Comparison of ENCODE assay signal across 23 cellular contexts in the genomic region with DNA sequence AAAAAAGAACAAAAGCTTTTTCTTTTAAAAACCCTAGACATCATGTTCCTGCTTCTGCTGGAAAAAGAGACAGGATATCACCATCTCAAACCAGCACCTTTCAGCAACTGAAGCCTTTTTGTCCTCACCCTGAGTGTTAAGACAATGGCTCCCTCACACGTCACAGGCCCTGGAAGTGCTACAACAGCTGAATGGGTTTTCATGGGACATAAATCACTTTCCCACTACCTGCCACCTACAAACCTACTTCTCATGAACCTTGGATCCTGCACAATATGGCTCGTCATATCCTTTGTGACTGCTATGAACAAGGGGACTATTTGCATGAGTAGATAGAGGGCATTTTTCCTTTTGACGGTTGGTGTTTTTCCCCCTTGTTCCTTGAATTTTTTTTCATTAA.
DNase-seq lines count a peak whose midpoint lies in the region; ATAC-seq, FAIRE-seq and TF ChIP-seq lines count a peak whose summit lies in the region.
"Had no signal": no experiment of that assay in that cellular context is flagged by ENCODE, and none has a peak within 500 bp of the region (broad histone marks: within the 10 kb centered on the region; RNA-seq: fewer than 3 reads in every experiment).

No MANE protein-coding gene starts in this region.

- H3K9me3 Mint-ChIP-seq in activated CD8-positive, alpha-beta T cell treated with anti-CD3 and anti-CD28 coated beads, Interleukin-2, amount 10 ng/mL, durations not matched to agents 7 days and 5 days (ENCODE audit: insufficient read depth): no peaks in the 10 kb centered on the region
- H3K9me3 Mint-ChIP-seq in activated CD8-positive, alpha-beta T cell treated with anti-CD3 and anti-CD28 coated beads for 36 hours: no peaks in the 10 kb centered on the region
- no peaks in the 10 kb centered on the region for H3K9me3 Mint-ChIP-seq in astrocyte (ENCODE audit: unreplicated experiment)
- no peaks in the 10 kb centered on the region for H3K9me3 Mint-ChIP-seq in activated naive CD4-positive, alpha-beta T cell treated with anti-CD3 and anti-CD28 coated beads for 36 hours
- H3K9me3 Mint-ChIP-seq: CD14-positive monocyte; central memory CD8-positive, alpha-beta T cell; naive thymus-derived CD8-positive, alpha-beta T cell had no signal

- H3K79me2 ChIP-seq in astrocyte (ENCODE audit: insufficient read depth, low read length) (peaks cover 98% of the 10 kb centered on the region), mammary epithelial cell (ENCODE audit: insufficient read depth, low read length) (peaks cover 76% of the 10 kb centered on the region)

- POLR2A ChIA-PET in activated CD8-positive, alpha-beta T cell treated with anti-CD3 and anti-CD28 coated beads, Interleukin-2, amount 10 ng/mL, durations not matched to agents 7 days and 5 days (lab: Charles Lee): interaction anchor here (1.2 kb wide), 1 partner anchor 11 kb away, joined by 3 read pairs; no protein-coding TSS in a partner anchor
- POLR2A ChIA-PET in activated CD8-positive, alpha-beta T cell treated with anti-CD3 and anti-CD28 coated beads for 36 hours (lab: Charles Lee): interaction anchor here (0.7 kb wide), 1 partner anchor 125 kb away, joined by 3 read pairs; no protein-coding TSS in a partner anchor

- H3K36me3 ChIP-seq in astrocyte (ENCODE audit: insufficient read depth, low read length): no peaks in the 10 kb centered on the region
- no peaks in the 10 kb centered on the region for H3K36me3 ChIP-seq in mammary epithelial cell (ENCODE audit: insufficient read depth, low read length)
- H3K36me3 ChIP-seq: gastroesophageal sphincter, tibial artery had no signal

- no peak for TF ChIP-seq CTCF in activated CD8-positive, alpha-beta T cell treated with anti-CD3 and anti-CD28 coated beads for 36 hours (IDR thresholded peaks at IDR 0.05)
- TF ChIP-seq CTCF in astrocyte (IDR thresholded peaks at IDR 0.05; ENCODE audit: insufficient read depth, low read depth, low read length) (no peak), mammary epithelial cell (conservative IDR thresholded peaks at IDR 0.05 in 1 of 2, IDR thresholded peaks at IDR 0.05 in 1 of 2; ENCODE audit: extremely low read depth in 1 of 2, insufficient read depth in 1 of 2, low read depth in 1 of 2, low read length in 2 of 2) (no peak)

- no peak for FAIRE-seq in astrocyte (lab: Jason Lieb, UNC)
- FAIRE-seq: H54 had no signal

- CTCF ChIA-PET in activated CD8-positive, alpha-beta T cell treated with anti-CD3 and anti-CD28 coated beads, Interleukin-2, amount 10 ng/mL, durations not matched to agents 7 days and 5 days (lab: Charles Lee): no interaction called here
- CTCF ChIA-PET in activated CD8-positive, alpha-beta T cell treated with anti-CD3 and anti-CD28 coated beads for 36 hours (lab: Charles Lee): interaction anchor here (1.0 to 3.1 kb wide), 2 partner anchors 11 to 97 kb away, joined by 5 to 9 read pairs; no protein-coding TSS in a partner anchor
- CTCF ChIA-PET in activated naive CD4-positive, alpha-beta T cell treated with anti-CD3 and anti-CD28 coated beads for 36 hours (lab: Charles Lee): interaction anchor here (0.7 kb wide), 1 partner anchor 101 kb away, joined by 3 read pairs; no protein-coding TSS in a partner anchor
- CTCF ChIA-PET in mammary epithelial cell (lab: Charles Lee; ENCODE audit: low non-redundant PET): no interaction called here

- H3K27me3 ChIP-seq in astrocyte (ENCODE audit: insufficient read depth, low read length) (no peaks in the 10 kb centered on the region), mammary epithelial cell (ENCODE audit: insufficient read depth, low read length) (no peaks in the 10 kb centered on the region)
- H3K27me3 ChIP-seq: gastroesophageal sphincter, tibial artery had no signal

- H3K9me3 ChIP-seq in astrocyte (ENCODE audit: insufficient read depth, low read depth, low read length) (no peaks in the 10 kb centered on the region), mammary epithelial cell (replicated peaks; ENCODE audit: insufficient read depth, low read length) (no peaks in the 10 kb centered on the region)
- H3K9me3 ChIP-seq: gastroesophageal sphincter, tibial artery had no signal

- in situ Hi-C loops in mammary epithelial cell (cut with MboI; ENCODE audit: low sequenced_read_pairs in 2 of 2): no loop called here

- BruUV-seq in mammary epithelial cell (replicated peaks; lab: Mats Ljungman, UMichigan): no TSS peak

- H3K27ac Mint-ChIP-seq in activated CD8-positive, alpha-beta T cell treated with anti-CD3 and anti-CD28 coated beads, Interleukin-2, amount 10 ng/mL, durations not matched to agents 7 days and 5 days: no peak overlapping the region
- H3K27ac Mint-ChIP-seq in activated CD8-positive, alpha-beta T cell treated with anti-CD3 and anti-CD28 coated beads for 36 hours: no peak overlapping the region
- H3K27ac Mint-ChIP-seq in astrocyte (ENCODE audit: unreplicated experiment): peak overlapping the region; percentile 48
- no peak overlapping the region for H3K27ac Mint-ChIP-seq in activated naive CD4-positive, alpha-beta T cell treated with anti-CD3 and anti-CD28 coated beads for 36 hours
- H3K27ac Mint-ChIP-seq: CD14-positive monocyte had no signal

- no peak overlapping the region for H3K9ac ChIP-seq in astrocyte (ENCODE audit: low read length)
- no peak overlapping the region for H3K9ac ChIP-seq in mammary epithelial cell (ENCODE audit: insufficient read depth, low read length)

- no peak overlapping the region for H3K4me2 ChIP-seq in astrocyte (ENCODE audit: low read length)
- H3K4me2 ChIP-seq in mammary epithelial cell (ENCODE audit: insufficient read depth, low read depth, low read length): no peak overlapping the region

- no peaks in the 10 kb centered on the region for H3K27me3 Mint-ChIP-seq in activated CD8-positive, alpha-beta T cell treated with anti-CD3 and anti-CD28 coated beads, Interleukin-2, amount 10 ng/mL, durations not matched to agents 7 days and 5 days (ENCODE audit: low read depth)
- no peaks in the 10 kb centered on the region for H3K27me3 Mint-ChIP-seq in activated CD8-positive, alpha-beta T cell treated with anti-CD3 and anti-CD28 coated beads for 36 hours
- H3K27me3 Mint-ChIP-seq in astrocyte (ENCODE audit: low read depth, unreplicated experiment): no peaks in the 10 kb centered on the region
- H3K27me3 Mint-ChIP-seq in activated naive CD4-positive, alpha-beta T cell treated with anti-CD3 and anti-CD28 coated beads for 36 hours (ENCODE audit: low read depth): no peaks in the 10 kb centered on the region
- H3K27me3 Mint-ChIP-seq: central memory CD8-positive, alpha-beta T cell; naive thymus-derived CD8-positive, alpha-beta T cell had no signal

- H3K36me3 Mint-ChIP-seq in activated CD8-positive, alpha-beta T cell treated with anti-CD3 and anti-CD28 coated beads, Interleukin-2, amount 10 ng/mL, durations not matched to agents 7 days and 5 days (ENCODE audit: low read depth): peaks cover 7% of the 10 kb centered on the region
- peaks cover 2% of the 10 kb centered on the region for H3K36me3 Mint-ChIP-seq in activated CD8-positive, alpha-beta T cell treated with anti-CD3 and anti-CD28 coated beads for 36 hours (ENCODE audit: low read depth)
- peaks cover 5% of the 10 kb centered on the region for H3K36me3 Mint-ChIP-seq in astrocyte (ENCODE audit: low read depth, unreplicated experiment)
- peaks cover 2% of the 10 kb centered on the region for H3K36me3 Mint-ChIP-seq in activated naive CD4-positive, alpha-beta T cell treated with anti-CD3 and anti-CD28 coated beads for 36 hours (ENCODE audit: low read depth)
- H3K36me3 Mint-ChIP-seq: CD14-positive monocyte had no signal

- ATAC-seq in activated CD8-positive, alpha-beta T cell treated with anti-CD3 and anti-CD28 coated beads, Interleukin-2, amount 10 ng/mL, durations not matched to agents 7 days and 5 days: no peak
- no peak for ATAC-seq in activated CD8-positive, alpha-beta T cell treated with anti-CD3 and anti-CD28 coated beads for 36 hours
- ATAC-seq: esophagus mucosa; gastroesophageal sphincter; naive thymus-derived CD8-positive, alpha-beta T cell had no signal

- peaks cover 12% of the 10 kb centered on the region for H3K4me1 ChIP-seq in astrocyte (ENCODE audit: insufficient read depth, low read length)
- H3K4me1 ChIP-seq in mammary epithelial cell (ENCODE audit: insufficient read depth, low read length): peaks cover 7% of the 10 kb centered on the region

- intact Hi-C loops in activated CD8-positive, alpha-beta T cell treated with anti-CD3 and anti-CD28 coated beads for 36 hours (cut with micrococcal nuclease): no loop called here
- intact Hi-C loops in activated naive CD4-positive, alpha-beta T cell treated with anti-CD3 and anti-CD28 coated beads for 36 hours (cut with micrococcal nuclease): no loop called here
- intact Hi-C loops in mammary epithelial cell (cut with micrococcal nuclease): no loop called here

- no peak overlapping the region for H3K4me3 Mint-ChIP-seq in activated CD8-positive, alpha-beta T cell treated with anti-CD3 and anti-CD28 coated beads, Interleukin-2, amount 10 ng/mL, durations not matched to agents 7 days and 5 days
- no peak overlapping the region for H3K4me3 Mint-ChIP-seq in activated CD8-positive, alpha-beta T cell treated with anti-CD3 and anti-CD28 coated beads for 36 hours
- no peak overlapping the region for H3K4me3 Mint-ChIP-seq in astrocyte (ENCODE audit: unreplicated experiment)
- no peak overlapping the region for H3K4me3 Mint-ChIP-seq in activated naive CD4-positive, alpha-beta T cell treated with anti-CD3 and anti-CD28 coated beads for 36 hours
- H3K4me3 Mint-ChIP-seq: CD14-positive monocyte; central memory CD8-positive, alpha-beta T cell; naive thymus-derived CD8-positive, alpha-beta T cell had no signal

- 88% methylated on average over 3 of the region's 3 CpGs for WGBS in mammary epithelial cell (ENCODE audit: low coverage, missing lambda C conversion rate)

- peak; percentile 12 for DNase-seq in activated CD8-positive, alpha-beta T cell treated with anti-CD3 and anti-CD28 coated beads, Interleukin-2, amount 10 ng/mL, durations not matched to agents 7 days and 5 days
- no peak for DNase-seq in activated CD8-positive, alpha-beta T cell treated with anti-CD3 and anti-CD28 coated beads for 36 hours
- DNase-seq in astrocyte (ENCODE audit: low read depth) (peak; percentile 70), left kidney (ENCODE audit: low read depth, low spot score) (peak; percentile 71), OCI-M2 (lab: John Stamatoyannopoulos, UW; ENCODE audit: unreplicated experiment) (no peak), mammary epithelial cell (no peak)
- DNase-seq in activated naive CD4-positive, alpha-beta T cell treated with anti-CD3 and anti-CD28 coated beads for 36 hours: no peak
- DNase-seq in stimulated activated CD8-positive, alpha-beta memory T cell treated with anti-CD3 and anti-CD28 coated beads, Interleukin-4, amount 100 ng/mL, for 48 hours: no peak
- DNase-seq: activated CD4-positive, alpha-beta T cell treated with anti-CD3 and anti-CD28 coated beads, Interleukin-2, amount 50 U/mL, for 4 hours; amniotic stem cell; DMS53; mesendoderm; naive thymus-derived CD8-positive, alpha-beta T cell; NCI-H1930; stimulated activated naive CD4-positive, alpha-beta T cell; T-helper 2 cell; tibial artery had no signal

- dilution Hi-C loops in mammary epithelial cell (cut with HindIII; ENCODE audit: low sequenced_read_pairs): no loop called here

- peaks cover 6% of the 10 kb centered on the region for H3K4me1 Mint-ChIP-seq in activated CD8-positive, alpha-beta T cell treated with anti-CD3 and anti-CD28 coated beads, Interleukin-2, amount 10 ng/mL, durations not matched to agents 7 days and 5 days (ENCODE audit: low read depth)
- peaks cover 17% of the 10 kb centered on the region for H3K4me1 Mint-ChIP-seq in activated CD8-positive, alpha-beta T cell treated with anti-CD3 and anti-CD28 coated beads for 36 hours (ENCODE audit: low read depth)
- H3K4me1 Mint-ChIP-seq in astrocyte (ENCODE audit: low read depth, unreplicated experiment): peaks cover 37% of the 10 kb centered on the region
- H3K4me1 Mint-ChIP-seq in activated naive CD4-positive, alpha-beta T cell treated with anti-CD3 and anti-CD28 coated beads for 36 hours (ENCODE audit: low read depth): peaks cover 22% of the 10 kb centered on the region
- H3K4me1 Mint-ChIP-seq: CD14-positive monocyte had no signal

- H4K20me1 ChIP-seq in astrocyte (ENCODE audit: insufficient read depth, low read length) (peaks cover 66% of the 10 kb centered on the region), mammary epithelial cell (ENCODE audit: insufficient read depth, low read length) (no peaks in the 10 kb centered on the region)

- H3K27ac ChIP-seq in astrocyte (ENCODE audit: low read depth, low read length) (no peak overlapping the region), mammary epithelial cell (ENCODE audit: insufficient read depth, low read depth, low read length) (no peak overlapping the region)
- H3K27ac ChIP-seq: tibial artery, VCaP had no signal

- H2AFZ ChIP-seq in astrocyte (ENCODE audit: low read depth, low read length): no peak overlapping the region
- H2AFZ ChIP-seq in mammary epithelial cell (ENCODE audit: low read depth, low read length): no peak overlapping the region

- H3K4me3 ChIP-seq in astrocyte (ENCODE audit: insufficient read depth, low read depth, low read length) (no peak overlapping the region), mammary epithelial cell (replicated peaks in 1 of 3; ENCODE audit: insufficient read depth in 1 of 3, low read depth in 2 of 3, low read length in 3 of 3) (no peak overlapping the region)
- H3K4me3 ChIP-seq: gastroesophageal sphincter, tibial artery had no signal

Comparison
In these comparisons a context has a peak if more than half of its experiments do, and no peak if none do; other contexts are left out.
1. DNase-seq: peak in activated CD8-positive, alpha-beta T cell treated with anti-CD3 and anti-CD28 coated beads, Interleukin-2, amount 10 ng/mL, durations not matched to agents 7 days and 5 days (single experiment), astrocyte (single experiment) and left kidney (single experiment); none in activated CD8-positive, alpha-beta T cell treated with anti-CD3 and anti-CD28 coated beads for 36 hours (single experiment), activated naive CD4-positive, alpha-beta T cell treated with anti-CD3 and anti-CD28 coated beads for 36 hours (single experiment), OCI-M2 (single experiment), stimulated activated CD8-positive, alpha-beta memory T cell treated with anti-CD3 and anti-CD28 coated beads, Interleukin-4, amount 100 ng/mL, for 48 hours (single experiment) and mammary epithelial cell (single experiment).
2. CTCF ChIA-PET loops: an anchor here in activated CD8-positive, alpha-beta T cell treated with anti-CD3 and anti-CD28 coated beads for 36 hours (1.0 to 3.1 kb wide) and activated naive CD4-positive, alpha-beta T cell treated with anti-CD3 and anti-CD28 coated beads for 36 hours (0.7 kb wide); none called in activated CD8-positive, alpha-beta T cell treated with anti-CD3 and anti-CD28 coated beads, Interleukin-2, amount 10 ng/mL, durations not matched to agents 7 days and 5 days and mammary epithelial cell.